Comparison of ENCODE assay signal across 1 cellular context in genomic region chr7:75869776-75870379, GRCh38.
TF ChIP-seq lines count a peak whose summit lies in the region.

No MANE protein-coding gene starts in this region.

TF ChIP-seq in HCT116, 20 proteins besides CTCF, POLR2A, EP300 and RAD21 (continued from another document):
- no peak for TF ChIP-seq POLR2AphosphoS5 (IDR thresholded peaks at IDR 0.05; ENCODE audit: low read depth, low read length)
